In the genomic region with DNA sequence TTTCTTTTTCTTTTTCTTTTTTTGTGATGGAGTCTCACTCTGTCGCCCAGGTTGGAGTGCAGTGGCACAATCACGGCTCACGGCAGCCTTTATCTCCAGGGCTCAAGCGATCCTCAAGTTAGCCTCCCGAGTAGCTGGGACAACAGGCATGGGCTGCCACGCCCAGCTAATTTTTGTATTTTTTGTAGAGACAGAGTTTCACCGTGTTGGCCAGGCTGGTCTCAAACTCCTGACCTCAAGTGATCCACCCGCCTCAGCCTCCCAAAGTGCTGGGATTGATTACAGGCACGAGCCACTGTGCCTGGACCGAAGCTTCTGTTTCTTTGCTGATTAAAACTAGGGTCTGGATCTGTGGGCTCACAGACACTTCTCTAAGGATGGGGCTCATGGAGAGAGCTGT, we compare ENCODE assay signal across 1 cellular context.
TF ChIP-seq lines count a peak whose summit lies in the region.

No MANE protein-coding gene starts in this region.

TF ChIP-seq in K562, 482 proteins besides CTCF, POLR2A, EP300 and RAD21:
- TF ChIP-seq, protein P1, sequence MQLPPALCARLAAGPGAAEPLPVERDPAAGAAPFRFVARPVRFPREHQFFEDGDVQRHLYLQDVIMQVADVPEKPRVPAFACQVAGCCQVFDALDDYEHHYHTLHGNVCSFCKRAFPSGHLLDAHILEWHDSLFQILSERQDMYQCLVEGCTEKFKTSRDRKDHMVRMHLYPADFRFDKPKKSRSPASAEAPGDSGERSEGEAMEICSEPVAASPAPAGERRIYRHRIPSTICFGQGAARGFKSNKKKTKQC (CRISPR knock-in tag; IDR thresholded peaks at IDR 0.05) = 0 out of 2 replicates have a peak, but pooled peaks have one; percentile 38
- TF ChIP-seq ZNF121 (CRISPR knock-in tag; conservative IDR thresholded peaks at IDR 0.05) (peak; percentile 85), XRCC5 (IDR thresholded peaks at IDR 0.05; ENCODE audit: low read depth, low read length) (0 out of 2 replicates have a peak, but pooled peaks have one; percentile 9)
